20 cellular contexts compared by ENCODE assay signal in genomic region chrX:132207996-132208395, GRCh38.
"Had no signal": no experiment of that assay in that cellular context is flagged by ENCODE, and none has a peak within 500 bp of the region (broad histone marks: within the 10 kb centered on the region; RNA-seq: fewer than 3 reads in every experiment).

No MANE protein-coding gene starts in this region.

- H3K9me3 ChIP-seq: ascending aorta, psoas muscle, right atrium auricular region, tibial artery had no signal

- H3K27ac ChIP-seq: ascending aorta, psoas muscle, right atrium auricular region, tibial artery had no signal

- H3K36me3 ChIP-seq: right atrium auricular region, tibial artery had no signal

- ATAC-seq: activated CD8-positive, alpha-beta T cell treated with anti-CD3 and anti-CD28 coated beads, Interleukin-2, amount 10 ng/mL, durations not matched to agents 7 days and 5 days; activated naive CD4-positive, alpha-beta T cell treated with anti-CD3 and anti-CD28 coated beads, Interleukin-2, amount 50 U/mL, for 72 hours; left cardiac atrium; psoas muscle had no signal

- H3K27me3 Mint-ChIP-seq: activated CD4-positive, alpha-beta T cell treated with anti-CD3 and anti-CD28 coated beads, Interleukin-2, amount 10 ng/mL, durations not matched to agents 7 days and 5 days; stimulated activated naive CD8-positive, alpha-beta T cell treated with anti-CD3 and anti-CD28 coated beads, Interleukin-15, Interleukin-2, amounts not matched to agents 100 ng/mL and 50 ng/mL, for 24 hours had no signal

- H3K36me3 Mint-ChIP-seq: activated naive CD4-positive, alpha-beta T cell treated with anti-CD3 and anti-CD28 coated beads, Interleukin-2, amount 50 U/mL, for 72 hours had no signal

- DNase-seq: activated CD4-positive, alpha-beta T cell treated with anti-CD3 and anti-CD28 coated beads, Interleukin-2, amount 10 ng/mL, durations not matched to agents 7 days and 5 days; activated CD8-positive, alpha-beta T cell treated with anti-CD3 and anti-CD28 coated beads, Interleukin-2, amount 10 ng/mL, durations not matched to agents 7 days and 5 days; activated gamma-delta T cell; central memory CD4-positive, alpha-beta T cell; dermis blood vessel endothelial cell; effector CD8-positive, alpha-beta T cell; glutamatergic neuron; hypothalamus; islet precursor cell; left cardiac atrium; nucleus accumbens; psoas muscle; stimulated activated CD4-positive, alpha-beta T cell treated with anti-CD3 and anti-CD28 coated beads, Interleukin-12 subunit alpha, Interleukin-12 subunit beta, amount 100 ng/mL, for 4 hours; substantia nigra; tibial artery had no signal

- H3K27me3 ChIP-seq: ascending aorta, right atrium auricular region, tibial artery had no signal

- H3K27ac Mint-ChIP-seq: activated CD4-positive, alpha-beta T cell treated with anti-CD3 and anti-CD28 coated beads, Interleukin-2, amount 10 ng/mL, durations not matched to agents 7 days and 5 days; activated CD8-positive, alpha-beta T cell treated with anti-CD3 and anti-CD28 coated beads, Interleukin-2, amount 10 ng/mL, durations not matched to agents 7 days and 5 days; activated naive CD4-positive, alpha-beta T cell treated with anti-CD3 and anti-CD28 coated beads, Interleukin-2, amount 50 U/mL, for 72 hours; activated T-helper 1 cell treated with anti-CD3 and anti-CD28 coated beads, Interleukin-12 subunit alpha, Interleukin-12 subunit beta, Interleukin-2, Interleukin-4 antibody, amounts not matched to agents 30 ng/mL and 10 ng/mL and 1 ng/mL, durations not matched to agents 14 hours and 24 hours and 36 hours; stimulated activated naive CD8-positive, alpha-beta T cell treated with anti-CD3 and anti-CD28 coated beads, Interleukin-15, Interleukin-2, amounts not matched to agents 100 ng/mL and 50 ng/mL, for 24 hours had no signal

- H3K9me3 Mint-ChIP-seq: activated CD4-positive, alpha-beta T cell treated with anti-CD3 and anti-CD28 coated beads, Interleukin-2, amount 10 ng/mL, durations not matched to agents 7 days and 5 days; activated naive CD4-positive, alpha-beta T cell treated with anti-CD3 and anti-CD28 coated beads, Interleukin-2, amount 50 U/mL, for 72 hours; activated T-helper 1 cell treated with anti-CD3 and anti-CD28 coated beads, Interleukin-12 subunit alpha, Interleukin-12 subunit beta, Interleukin-2, Interleukin-4 antibody, amounts not matched to agents 30 ng/mL and 10 ng/mL and 1 ng/mL, durations not matched to agents 14 hours and 24 hours and 36 hours; stimulated activated naive CD8-positive, alpha-beta T cell treated with anti-CD3 and anti-CD28 coated beads, Interleukin-15, Interleukin-2, amounts not matched to agents 100 ng/mL and 50 ng/mL, for 24 hours had no signal

- H3K4me3 ChIP-seq: ascending aorta, psoas muscle, right atrium auricular region, tibial artery had no signal

- H3K4me3 Mint-ChIP-seq: activated CD4-positive, alpha-beta T cell treated with anti-CD3 and anti-CD28 coated beads, Interleukin-2, amount 10 ng/mL, durations not matched to agents 7 days and 5 days; activated CD8-positive, alpha-beta T cell treated with anti-CD3 and anti-CD28 coated beads, Interleukin-2, amount 10 ng/mL, durations not matched to agents 7 days and 5 days; activated T-helper 1 cell treated with anti-CD3 and anti-CD28 coated beads, Interleukin-12 subunit alpha, Interleukin-12 subunit beta, Interleukin-2, Interleukin-4 antibody, amounts not matched to agents 30 ng/mL and 10 ng/mL and 1 ng/mL, durations not matched to agents 14 hours and 24 hours and 36 hours; stimulated activated naive CD8-positive, alpha-beta T cell treated with anti-CD3 and anti-CD28 coated beads, Interleukin-15, Interleukin-2, amounts not matched to agents 100 ng/mL and 50 ng/mL, for 24 hours had no signal
